Comparison of ENCODE assay signal across 9 cellular contexts in genomic region chr14:35140718-35141581, GRCh38. TPM values are rescaled to one million over a fixed set of nuclear protein-coding genes. Genes with fewer than 3 reads are reported as not detected.
DNase-seq lines count a peak whose midpoint lies in the region; ATAC-seq, FAIRE-seq and TF ChIP-seq lines count a peak whose summit lies in the region.
"Had no signal": no experiment of that assay in that cellular context is flagged by ENCODE, and none has a peak within 500 bp of the region (broad histone marks: within the 10 kb centered on the region; RNA-seq: fewer than 3 reads in every experiment).

No MANE protein-coding gene starts in this region.

- H3K27me3 ChIP-seq in pancreas (no peaks in the 10 kb centered on the region), WERI-Rb-1 (ENCODE audit: insufficient read depth, low read depth, severe bottlenecking) (no peaks in the 10 kb centered on the region), ascending aorta (no peaks in the 10 kb centered on the region)

- intact Hi-C loops in pancreas (cut with DNase I), result no loop called here
- intact Hi-C loops in ascending aorta (cut with DNase I), result loop anchor here (1.0 kb wide), 1 partner anchor 272 kb away; no protein-coding TSS in a partner anchor

- ATAC-seq in pancreas, result peak in 3 of 4 donors; percentile 69 to 74 (median 71)

- H3K36me3 ChIP-seq in pancreas (no peaks in the 10 kb centered on the region), WERI-Rb-1 (no peaks in the 10 kb centered on the region; the same call in 1 of the 2 replicates), ascending aorta (peaks cover 0 to 10% of the 10 kb centered on the region in 2 donors)

- TF ChIP-seq POLR2A in NB4 (IDR thresholded peaks at IDR 0.05; ENCODE audit: extremely low read depth, insufficient read length), result no peak

- 98% methylated on average over 2 of the region's 2 CpGs; no CpG with 5 or more reads in 1 of the 2 donors for WGBS in pancreas, 2 donors

- no peak overlapping the region for H3K27ac ChIP-seq in pancreas
- H3K27ac ChIP-seq in WERI-Rb-1, result no peak overlapping the region
- no peak overlapping the region for H3K27ac ChIP-seq in ascending aorta

- TF ChIP-seq CTCF in NB4 (IDR thresholded peaks at IDR 0.05; ENCODE audit: low read depth, low read length) (no peak), cardiac fibroblast (IDR thresholded peaks at IDR 0.05; ENCODE audit: low read depth, low read length) (peak; percentile 17), pancreas (IDR thresholded peaks at IDR 0.05) (peak in 2 of 4 donors; percentile 23 to 30), WERI-Rb-1 (IDR thresholded peaks at IDR 0.05; ENCODE audit: low read depth, low read length) (no peak), ascending aorta (IDR thresholded peaks at IDR 0.05) (peak in 1 of 3 experiments; percentile 48)

- no peak overlapping the region for H3K4me3 ChIP-seq in NB4 (ENCODE audit: low read depth, low read length)
- H3K4me3 ChIP-seq in cardiac fibroblast (replicated peaks in 1 of 2; ENCODE audit: low read depth in 2 of 2, low read length in 2 of 2), result no peak overlapping the region
- H3K4me3 ChIP-seq in pancreas, result no peak overlapping the region
- H3K4me3 ChIP-seq in WERI-Rb-1 (ENCODE audit: low read depth, low read length), result no peak overlapping the region
- H3K4me3 ChIP-seq in ascending aorta, result no peak overlapping the region

- DNase-seq in DMS79 treated with DMSO at 0.1 percent for 48 hours (lab: John Stamatoyannopoulos, UW) (peak; percentile 76), DMS79 (lab: John Stamatoyannopoulos, UW) (no peak), NB4 (ENCODE audit: low read depth) (peak; percentile 32), cardiac fibroblast (ENCODE audit: low read depth in 2 of 2) (peak in 1 of 2 donors; percentile 56), pancreas (no peak), amygdala (lab: John Stamatoyannopoulos, UW) (no peak), WERI-Rb-1 (no peak), ascending aorta (ENCODE audit: low spot score in 2 of 2) (no peak)
- DNase-seq: activated CD4-positive, alpha-beta memory T cell treated with anti-CD3 and anti-CD28 coated beads, Interleukin-2, amount 10 ng/mL, durations not matched to agents 7 days and 5 days had no signal

- H3K4me1 ChIP-seq in pancreas (no peaks in the 10 kb centered on the region), ascending aorta (no peaks in the 10 kb centered on the region)

- H3K9me3 ChIP-seq in pancreas (no peaks in the 10 kb centered on the region), WERI-Rb-1 (ENCODE audit: severe bottlenecking) (no peaks in the 10 kb centered on the region), ascending aorta (no peaks in the 10 kb centered on the region)

- FAIRE-seq in pancreas (lab: Jason Lieb, UNC), result peak; percentile 94

RNA-seq across cellular contexts. Expression of gene PRORP, which starts 18.6 kb away (rescaled TPM):
- total RNA-seq in pancreas, result 10 to 100 TPM in 2 of 6 donors, 1 to 10 TPM in 4; 5.7 to 14.2 (median 8.3) TPM
- polyA plus RNA-seq in pancreas, result 1 to 10 TPM; 3.5 to 6.1 TPM
- 42.5 TPM for total RNA-seq in ascending aorta

RNA-seq across cellular contexts. Expression of gene PPP2R3C, which starts 19.2 kb away (rescaled TPM):
- total RNA-seq in pancreas (10 to 100 TPM in 2 of 6 donors, 1 to 10 TPM in 4; 6.0 to 11.0 (median 7.5) TPM), ascending aorta (63.6 TPM)
- 10 to 100 TPM in 1 of 2 donors, 1 to 10 TPM in 1; 9.0 to 18.0 TPM for polyA plus RNA-seq in pancreas

Comparison
In these comparisons a context has a peak if more than half of its experiments do, and no peak if none do; other contexts are left out.
1. DNase-seq: peak in DMS79 treated with DMSO at 0.1 percent for 48 hours (single experiment) and NB4 (single experiment); none in DMS79 (single experiment), pancreas (0 of 6), amygdala (0 of 56), WERI-Rb-1 (single experiment) and ascending aorta (0 of 2).